In the genomic region with DNA sequence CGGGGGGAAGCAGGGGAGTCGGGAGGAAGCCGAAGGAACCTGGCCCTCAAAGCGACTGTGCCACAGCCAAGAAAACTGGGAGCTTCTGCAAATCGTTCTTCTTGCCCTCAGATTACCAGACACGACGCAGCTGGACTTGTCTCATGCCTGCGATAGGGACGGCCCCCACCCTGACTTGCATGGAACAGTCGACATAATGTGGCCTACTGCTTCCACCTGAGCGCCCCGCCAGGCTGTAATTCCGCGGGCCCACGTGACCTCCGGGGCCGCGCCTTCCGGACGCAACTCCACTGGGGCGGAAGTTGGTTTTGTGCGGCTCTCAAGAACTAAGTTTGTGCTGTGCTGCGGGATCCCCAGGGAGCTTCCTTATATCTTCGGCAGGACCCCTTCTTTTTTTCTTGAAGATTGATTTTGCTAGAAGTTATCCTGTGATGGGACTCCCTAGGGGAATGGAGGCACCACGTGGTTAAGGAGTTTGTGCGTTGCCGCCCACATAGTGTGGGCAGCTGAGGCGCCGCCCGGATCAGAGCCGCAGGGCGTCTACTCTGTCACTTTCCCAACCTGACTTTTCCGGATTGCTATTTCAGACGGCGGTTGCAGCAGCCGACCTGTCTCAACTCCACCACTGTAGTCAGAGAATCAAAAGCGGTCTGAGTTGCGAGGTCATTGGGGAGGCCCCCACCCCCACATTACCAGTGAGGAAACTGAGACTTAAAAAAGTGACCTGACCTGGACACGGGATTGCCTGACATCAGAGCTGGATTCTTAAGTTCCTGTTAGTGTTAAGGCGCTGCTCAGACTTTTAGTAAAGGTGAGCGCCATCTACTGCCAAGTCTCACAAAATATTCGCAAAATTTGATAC, we compare ENCODE assay signal across 8 cellular contexts. TPM values are rescaled to one million over a fixed set of nuclear protein-coding genes. Genes with fewer than 3 reads are reported as not detected.
DNase-seq lines count a peak whose midpoint lies in the region; ATAC-seq lines count a peak whose summit lies in the region.

No MANE protein-coding gene starts in this region.

- peaks cover 4% of the 10 kb centered on the region for H3K27me3 Mint-ChIP-seq in activated CD4-positive, alpha-beta T cell treated with anti-CD3 and anti-CD28 coated beads, Interleukin-2, amount 10 ng/mL, durations not matched to agents 24 days and 14 days

- peak overlapping the region; percentile 96 to 100 (median 99) for H3K9ac ChIP-seq in BLaER1 treated with 17β-estradiol and CSF1 and Interleukin-3, amounts not matched to agents 10 nM and 100 nM

- peak overlapping the region; percentile 99 for H3K27ac Mint-ChIP-seq in activated CD4-positive, alpha-beta T cell treated with anti-CD3 and anti-CD28 coated beads, Interleukin-2, amount 10 ng/mL, durations not matched to agents 24 days and 14 days

- DNase-seq in NCI-H524 treated with DMSO at 0.1 percent for 48 hours (lab: John Stamatoyannopoulos, UW) (peak; percentile 80), cortex of kidney (lab: John Stamatoyannopoulos, UW) (peak; percentile 46), left colon (peak; percentile 94)
- peak; percentile 97 for DNase-seq in activated CD4-positive, alpha-beta T cell treated with anti-CD3 and anti-CD28 coated beads, Interleukin-2, amount 10 ng/mL, durations not matched to agents 24 days and 14 days
- DNase-seq in stimulated activated CD4-positive, alpha-beta T cell treated with anti-CD3 and anti-CD28 coated beads, Interleukin-1b, Interleukin-23, amount 100 ng/mL, for 48 hours = peak; percentile 91

- H3K4me3 Mint-ChIP-seq in activated CD4-positive, alpha-beta T cell treated with anti-CD3 and anti-CD28 coated beads, Interleukin-2, amount 10 ng/mL, durations not matched to agents 24 days and 14 days = peak overlapping the region; percentile 96

- no peaks in the 10 kb centered on the region for H3K27me3 ChIP-seq in BLaER1 treated with 17β-estradiol and CSF1 and Interleukin-3, amounts not matched to agents 10 nM and 100 nM

- peak overlapping the region; percentile 76 to 96 (median 91) for H3K4me3 ChIP-seq in BLaER1 treated with 17β-estradiol and CSF1 and Interleukin-3, amounts not matched to agents 10 nM and 100 nM

- peak overlapping the region; percentile 97 to 100 (median 99) for H3K27ac ChIP-seq in BLaER1 treated with 17β-estradiol and CSF1 and Interleukin-3, amounts not matched to agents 10 nM and 100 nM

- H3K9me3 ChIP-seq in BLaER1 treated with 17β-estradiol and CSF1 and Interleukin-3, amounts not matched to agents 10 nM and 100 nM (replicated peaks in 1 of 11) = no peaks in the 10 kb centered on the region

- no peaks in the 10 kb centered on the region for H3K9me3 Mint-ChIP-seq in activated CD4-positive, alpha-beta T cell treated with anti-CD3 and anti-CD28 coated beads, Interleukin-2, amount 10 ng/mL, durations not matched to agents 24 days and 14 days

- peaks cover 30% of the 10 kb centered on the region for H3K4me1 Mint-ChIP-seq in activated CD4-positive, alpha-beta T cell treated with anti-CD3 and anti-CD28 coated beads, Interleukin-2, amount 10 ng/mL, durations not matched to agents 24 days and 14 days

- intact Hi-C loops in activated CD4-positive, alpha-beta T cell treated with anti-CD3 and anti-CD28 coated beads, Interleukin-2, amount 10 ng/mL, durations not matched to agents 24 days and 14 days (cut with micrococcal nuclease) = loop anchor here (1.0 to 5.0 kb wide), 16 partner anchors 57 to 1666 kb away; partner anchors contain the start of genes AK9, CDC40, CDK19 and CEP57L1
- intact Hi-C loops in left colon (cut with DNase I, micrococcal nuclease) = loop anchor here in 1 of 2 donors (5.0 kb wide), 1 partner anchor 196 kb away; no protein-coding TSS in a partner anchor

- H3K36me3 ChIP-seq in BLaER1 treated with 17β-estradiol and CSF1 and Interleukin-3, amounts not matched to agents 10 nM and 100 nM = peaks cover 16 to 27% (median 20%) of the 10 kb centered on the region in 11 experiments

- peak overlapping the region; percentile 80 to 96 (median 91) for H3K4me2 ChIP-seq in BLaER1 treated with 17β-estradiol and CSF1 and Interleukin-3, amounts not matched to agents 10 nM and 100 nM

- peaks cover 31% of the 10 kb centered on the region for H3K36me3 Mint-ChIP-seq in activated CD4-positive, alpha-beta T cell treated with anti-CD3 and anti-CD28 coated beads, Interleukin-2, amount 10 ng/mL, durations not matched to agents 24 days and 14 days (ENCODE audit: low read depth)

- peak; percentile 64 for ATAC-seq in GM19328 (IDR thresholded peaks at IDR 0.05; ENCODE audit: unreplicated experiment)
- ATAC-seq in HG03469 (IDR thresholded peaks at IDR 0.05; ENCODE audit: unreplicated experiment) = peak; percentile 45
- ATAC-seq in left colon = peak; percentile 75

- H3K4me1 ChIP-seq in BLaER1 treated with 17β-estradiol and CSF1 and Interleukin-3, amounts not matched to agents 10 nM and 100 nM = peaks cover 37 to 47% (median 44%) of the 10 kb centered on the region in 10 experiments

- H4K20me1 ChIP-seq in BLaER1 treated with 17β-estradiol and CSF1 and Interleukin-3, amounts not matched to agents 10 nM and 100 nM = peaks cover 35 to 40% (median 37%) of the 10 kb centered on the region in 11 experiments

RNA-seq across cellular contexts. Expression of gene CD164, which starts 0.5 kb away (rescaled TPM):
- total RNA-seq in activated CD4-positive, alpha-beta T cell treated with anti-CD3 and anti-CD28 coated beads, Interleukin-2, amount 10 ng/mL, durations not matched to agents 24 days and 14 days = 256 and 264 TPM in 2 replicates
- 100 to 1,000 TPM; 591 to 774 TPM for total RNA-seq in left colon

RNA-seq across cellular contexts. Expression of gene PPIL6, which starts 57.6 kb away (rescaled TPM):
- not detected in 2 replicates for total RNA-seq in activated CD4-positive, alpha-beta T cell treated with anti-CD3 and anti-CD28 coated beads, Interleukin-2, amount 10 ng/mL, durations not matched to agents 24 days and 14 days
- total RNA-seq in left colon = 1 to 10 TPM in 1 of 2 donors, under 1 TPM in 1; 0.58 to 2.0 TPM

RNA-seq across cellular contexts. Expression of gene SMPD2, which starts 57.7 kb away (rescaled TPM):
- total RNA-seq in activated CD4-positive, alpha-beta T cell treated with anti-CD3 and anti-CD28 coated beads, Interleukin-2, amount 10 ng/mL, durations not matched to agents 24 days and 14 days = 18.2 and 20.5 TPM in 2 replicates
- total RNA-seq in left colon = 10 to 100 TPM; 17.8 to 23.8 TPM

Comparison
In these comparisons a context has a peak if more than half of its experiments do, and no peak if none do; other contexts are left out.
1. Peak in every context shown above with its lines: DNase-seq, ATAC-seq, H3K4me3 ChIP-seq and H3K27ac ChIP-seq.
2. DNase-seq: peak in every context shown above with its lines; median percentile 97 in activated CD4-positive, alpha-beta T cell treated with anti-CD3 and anti-CD28 coated beads, Interleukin-2, amount 10 ng/mL, durations not matched to agents 24 days and 14 days; 94 in left colon; 91 in stimulated activated CD4-positive, alpha-beta T cell treated with anti-CD3 and anti-CD28 coated beads, Interleukin-1b, Interleukin-23, amount 100 ng/mL, for 48 hours; 80 in NCI-H524 treated with DMSO at 0.1 percent for 48 hours; 46 in cortex of kidney.